Comparison of ENCODE assay signal across 3 cellular contexts in the genomic region with DNA sequence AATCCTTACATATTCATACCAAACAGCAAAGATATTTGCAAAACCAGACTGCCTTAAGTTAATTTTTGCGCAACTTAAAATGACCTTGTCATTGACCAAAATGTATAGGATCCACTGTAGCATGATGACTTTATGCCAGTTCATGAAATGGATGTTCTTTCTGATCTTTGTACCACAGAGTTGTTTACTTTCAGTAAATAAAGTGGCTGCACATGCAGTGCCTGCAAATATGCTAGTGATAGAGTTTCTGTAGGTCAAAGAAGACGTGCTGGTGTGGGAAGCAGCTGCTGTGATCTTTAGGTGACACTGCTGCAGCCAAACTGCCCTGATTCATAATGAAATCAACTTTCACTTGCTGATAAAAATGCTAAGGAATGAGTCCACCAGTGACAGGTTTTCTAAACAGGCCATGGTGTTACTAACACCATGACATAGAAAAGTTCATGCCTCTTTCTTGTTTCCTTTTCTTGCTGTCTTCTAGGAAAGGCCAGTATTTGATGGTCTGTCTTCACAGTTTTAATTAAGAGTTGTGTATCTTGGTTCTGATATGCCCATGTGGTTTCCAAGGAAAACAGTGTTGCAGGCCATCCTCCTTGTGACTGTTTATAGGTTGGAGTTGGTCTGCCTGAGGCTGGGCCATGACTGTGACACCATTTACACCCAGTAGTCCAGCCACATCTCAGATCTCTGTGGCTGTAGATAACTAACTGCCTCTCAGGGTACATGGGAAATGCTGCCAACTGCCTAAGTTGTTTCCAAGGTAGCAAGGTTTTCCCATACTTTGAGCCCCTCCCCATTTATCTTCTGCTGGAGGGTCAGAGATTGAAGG.
TF ChIP-seq lines count a peak whose summit lies in the region.

No MANE protein-coding gene starts in this region.

TF ChIP-seq in IMR-90, 13 proteins besides CTCF, POLR2A, EP300 and RAD21 (continued from another document):
- TF ChIP-seq RCOR1 (IDR thresholded peaks at IDR 0.05; ENCODE audit: insufficient replicate concordance, low read length) (peak; percentile 49), BHLHE40 (IDR thresholded peaks at IDR 0.05; ENCODE audit: low read depth, low read length) (peak; percentile 64; the same call in 1 of the 2 replicates)

TF ChIP-seq in WTC11, 78 proteins besides CTCF, POLR2A, EP300 and RAD21 (continues in another document):
- 0 out of 2 replicates have a peak, but pooled peaks have one; percentile 26 for TF ChIP-seq GABPB1 (CRISPR knock-in tag; IDR thresholded peaks at IDR 0.05)
- TF ChIP-seq, protein P1, sequence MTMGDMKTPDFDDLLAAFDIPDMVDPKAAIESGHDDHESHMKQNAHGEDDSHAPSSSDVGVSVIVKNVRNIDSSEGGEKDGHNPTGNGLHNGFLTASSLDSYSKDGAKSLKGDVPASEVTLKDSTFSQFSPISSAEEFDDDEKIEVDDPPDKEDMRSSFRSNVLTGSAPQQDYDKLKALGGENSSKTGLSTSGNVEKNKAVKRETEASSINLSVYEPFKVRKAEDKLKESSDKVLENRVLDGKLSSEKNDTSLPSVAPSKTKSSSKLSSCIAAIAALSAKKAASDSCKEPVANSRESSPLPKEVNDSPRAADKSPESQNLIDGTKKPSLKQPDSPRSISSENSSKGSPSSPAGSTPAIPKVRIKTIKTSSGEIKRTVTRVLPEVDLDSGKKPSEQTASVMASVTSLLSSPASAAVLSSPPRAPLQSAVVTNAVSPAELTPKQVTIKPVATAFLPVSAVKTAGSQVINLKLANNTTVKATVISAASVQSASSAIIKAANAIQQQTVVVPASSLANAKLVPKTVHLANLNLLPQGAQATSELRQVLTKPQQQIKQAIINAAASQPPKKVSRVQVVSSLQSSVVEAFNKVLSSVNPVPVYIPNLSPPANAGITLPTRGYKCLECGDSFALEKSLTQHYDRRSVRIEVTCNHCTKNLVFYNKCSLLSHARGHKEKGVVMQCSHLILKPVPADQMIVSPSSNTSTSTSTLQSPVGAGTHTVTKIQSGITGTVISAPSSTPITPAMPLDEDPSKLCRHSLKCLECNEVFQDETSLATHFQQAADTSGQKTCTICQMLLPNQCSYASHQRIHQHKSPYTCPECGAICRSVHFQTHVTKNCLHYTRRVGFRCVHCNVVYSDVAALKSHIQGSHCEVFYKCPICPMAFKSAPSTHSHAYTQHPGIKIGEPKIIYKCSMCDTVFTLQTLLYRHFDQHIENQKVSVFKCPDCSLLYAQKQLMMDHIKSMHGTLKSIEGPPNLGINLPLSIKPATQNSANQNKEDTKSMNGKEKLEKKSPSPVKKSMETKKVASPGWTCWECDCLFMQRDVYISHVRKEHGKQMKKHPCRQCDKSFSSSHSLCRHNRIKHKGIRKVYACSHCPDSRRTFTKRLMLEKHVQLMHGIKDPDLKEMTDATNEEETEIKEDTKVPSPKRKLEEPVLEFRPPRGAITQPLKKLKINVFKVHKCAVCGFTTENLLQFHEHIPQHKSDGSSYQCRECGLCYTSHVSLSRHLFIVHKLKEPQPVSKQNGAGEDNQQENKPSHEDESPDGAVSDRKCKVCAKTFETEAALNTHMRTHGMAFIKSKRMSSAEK (CRISPR knock-in tag; IDR thresholded peaks at IDR 0.05; ENCODE audit: borderline replicate concordance): no peak
- no peak for TF ChIP-seq SMAD3 (CRISPR knock-in tag; IDR thresholded peaks at IDR 0.05; ENCODE audit: borderline replicate concordance)
- TF ChIP-seq, protein P2, sequence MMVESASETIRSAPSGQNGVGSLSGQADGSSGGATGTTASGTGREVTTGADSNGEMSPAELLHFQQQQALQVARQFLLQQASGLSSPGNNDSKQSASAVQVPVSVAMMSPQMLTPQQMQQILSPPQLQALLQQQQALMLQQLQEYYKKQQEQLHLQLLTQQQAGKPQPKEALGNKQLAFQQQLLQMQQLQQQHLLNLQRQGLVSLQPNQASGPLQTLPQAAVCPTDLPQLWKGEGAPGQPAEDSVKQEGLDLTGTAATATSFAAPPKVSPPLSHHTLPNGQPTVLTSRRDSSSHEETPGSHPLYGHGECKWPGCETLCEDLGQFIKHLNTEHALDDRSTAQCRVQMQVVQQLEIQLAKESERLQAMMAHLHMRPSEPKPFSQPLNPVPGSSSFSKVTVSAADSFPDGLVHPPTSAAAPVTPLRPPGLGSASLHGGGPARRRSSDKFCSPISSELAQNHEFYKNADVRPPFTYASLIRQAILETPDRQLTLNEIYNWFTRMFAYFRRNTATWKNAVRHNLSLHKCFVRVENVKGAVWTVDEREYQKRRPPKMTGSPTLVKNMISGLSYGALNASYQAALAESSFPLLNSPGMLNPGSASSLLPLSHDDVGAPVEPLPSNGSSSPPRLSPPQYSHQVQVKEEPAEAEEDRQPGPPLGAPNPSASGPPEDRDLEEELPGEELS (CRISPR knock-in tag; IDR thresholded peaks at IDR 0.05): no peak
- no peak for TF ChIP-seq AFF4 (CRISPR knock-in tag; IDR thresholded peaks at IDR 0.05; ENCODE audit: borderline replicate concordance)
- TF ChIP-seq MAX (CRISPR knock-in tag; IDR thresholded peaks at IDR 0.05): no peak

TF ChIP-seq in liver, 16 proteins besides CTCF, POLR2A, EP300 and RAD21 (continued from another document):
- TF ChIP-seq MAX (IDR thresholded peaks at IDR 0.05): no peak
- peak; percentile 62 for TF ChIP-seq FOXA2 (IDR thresholded peaks at IDR 0.05)
- TF ChIP-seq HNF4A (conservative IDR thresholded peaks at IDR 0.05): peak; percentile 33 to 56
- TF ChIP-seq RXRA (IDR thresholded peaks at IDR 0.05): peak in 1 of 2 donors; percentile 37
- TF ChIP-seq REST (IDR thresholded peaks at IDR 0.05): no peak
- no peak for TF ChIP-seq NR2F2 (IDR thresholded peaks at IDR 0.05)
- no peak for TF ChIP-seq JUND (IDR thresholded peaks at IDR 0.05)
- peak; percentile 21 for TF ChIP-seq YY1 (IDR thresholded peaks at IDR 0.05)
